ENCODE assay signal across 8 cellular contexts in the genomic region with DNA sequence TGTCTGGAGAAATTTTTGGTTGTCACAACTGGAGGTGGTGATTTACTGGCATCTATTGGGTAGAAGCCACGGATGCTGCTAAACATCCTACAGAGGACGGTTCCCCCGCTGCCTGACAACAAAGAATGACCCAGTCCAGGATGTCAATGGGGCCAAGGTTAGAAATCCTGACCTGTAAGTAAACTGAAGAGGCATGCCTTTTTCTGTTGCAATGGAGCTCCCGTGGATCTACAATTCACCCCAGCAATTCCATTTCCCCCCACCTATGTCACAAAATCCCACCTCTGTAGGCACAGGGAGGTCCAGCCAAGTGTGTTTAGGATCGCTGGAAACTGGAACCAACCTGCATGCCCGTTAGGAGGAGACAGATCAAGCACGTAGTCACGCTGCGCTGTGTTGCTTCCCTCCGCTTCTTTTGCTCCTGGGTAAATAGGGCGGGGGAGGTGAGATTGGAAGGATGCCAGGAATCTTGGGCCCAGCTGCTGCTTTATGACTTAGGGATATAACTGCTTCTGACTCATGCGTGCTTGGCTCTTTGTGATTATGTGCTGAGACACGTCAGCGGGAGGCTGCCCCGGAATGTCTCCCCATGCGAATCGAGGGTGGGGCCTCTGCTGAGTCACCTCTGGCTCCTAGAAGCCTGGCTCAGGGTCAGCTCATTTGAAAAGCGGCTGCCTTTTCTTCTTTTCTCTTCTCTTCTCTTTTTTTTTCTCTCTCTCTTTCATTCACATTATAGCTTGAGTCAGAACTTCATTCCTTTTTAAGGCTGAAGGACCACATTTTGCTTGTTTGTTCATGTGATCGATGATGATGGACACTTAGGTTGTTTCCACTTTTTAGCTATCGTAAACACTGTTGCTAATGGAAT. TPM values are rescaled to one million over a fixed set of nuclear protein-coding genes. Genes with fewer than 3 reads are reported as not detected.
DNase-seq lines count a peak whose midpoint lies in the region; ATAC-seq and TF ChIP-seq lines count a peak whose summit lies in the region.

No MANE protein-coding gene starts in this region.

- H3K4me2 ChIP-seq in PC-9 = peak overlapping the region; percentile 84

- H3K9me3 ChIP-seq in Caco-2 = no peaks in the 10 kb centered on the region
- no peaks in the 10 kb centered on the region for H3K9me3 ChIP-seq in PC-9 (ENCODE audit: insufficient read depth, low read depth)
- no peaks in the 10 kb centered on the region for H3K9me3 ChIP-seq in esophagus squamous epithelium

- no peaks in the 10 kb centered on the region for H3K27me3 Mint-ChIP-seq in Caco-2 (ENCODE audit: insufficient read depth, unreplicated experiment)
- H3K27me3 Mint-ChIP-seq in IgD-negative memory B cell = peaks cover 4% of the 10 kb centered on the region
- H3K27me3 Mint-ChIP-seq in activated T-cell treated with anti-CD3 and anti-CD28 coated beads, Interleukin-2, amount 50 U/mL, for 4 hours (ENCODE audit: low read depth) = peaks cover 8% of the 10 kb centered on the region

- CTCF ChIA-PET in Caco-2 (lab: Charles Lee) (interaction anchor here (0.6 to 5.9 kb wide), 19 partner anchors 12 to 253 kb away, joined by 3 to 106 read pairs (median 4); a partner anchor contains a TSS), PC-9 (lab: Charles Lee) (interaction anchor here (0.5 to 1.4 kb wide), 6 partner anchors 11 to 276 kb away, joined by 3 to 13 read pairs (median 4); a partner anchor contains a TSS)

- intact Hi-C loops in Caco-2 (cut with micrococcal nuclease; ENCODE audit: unreplicated experiment) = loop anchor here (1.0 kb wide), 2 partner anchors 13 to 56 kb away; a partner anchor contains a TSS
- intact Hi-C loops in PC-9 (cut with micrococcal nuclease; ENCODE audit: unreplicated experiment) = loop anchor here (1.0 to 10.0 kb wide), 7 partner anchors 13 to 611 kb away; a partner anchor contains a TSS
- intact Hi-C loops in esophagus squamous epithelium (cut with DNase I) = loop anchor here (5.0 kb wide), 1 partner anchor 44 kb away; no protein-coding TSS in a partner anchor

- BruUV-seq in Caco-2 (replicated peaks; lab: Mats Ljungman, UMichigan) (TSS peak; percentile 91), PC-9 (replicated peaks; lab: Mats Ljungman, UMichigan) (no TSS peak)

- H3K4me3 ChIP-seq in Caco-2 (ENCODE audit: low read depth, low read length) = peak overlapping the region; percentile 36
- H3K4me3 ChIP-seq in PC-9 = peak overlapping the region; percentile 52
- peak overlapping the region in 3 of 4 donors; percentile 27 to 55 (median 34) for H3K4me3 ChIP-seq in esophagus squamous epithelium

- H3K36me3 Mint-ChIP-seq in Caco-2 (ENCODE audit: insufficient read depth, unreplicated experiment) (peaks cover 11% of the 10 kb centered on the region), IgD-negative memory B cell (no peaks in the 10 kb centered on the region)
- no peaks in the 10 kb centered on the region for H3K36me3 Mint-ChIP-seq in activated T-cell treated with anti-CD3 and anti-CD28 coated beads, Interleukin-2, amount 50 U/mL, for 4 hours (ENCODE audit: insufficient read depth)

- TF ChIP-seq CTCF in Caco-2 (IDR thresholded peaks at IDR 0.05; ENCODE audit: insufficient read depth in 1 of 2, low read depth in 1 of 2, low read length in 1 of 2, severe bottlenecking in 1 of 2, unreplicated experiment in 1 of 2) = peak in 1 of 2 experiments; percentile 23
- TF ChIP-seq CTCF in PC-9 (conservative IDR thresholded peaks at IDR 0.05) = 0 out of 2 replicates have a peak, but pooled peaks have one; percentile 14
- TF ChIP-seq CTCF in esophagus squamous epithelium (IDR thresholded peaks at IDR 0.05) = no peak

- H3K79me2 ChIP-seq in PC-9 (ENCODE audit: low read depth) = no peaks in the 10 kb centered on the region

- H3K4me1 Mint-ChIP-seq in Caco-2 (ENCODE audit: low read depth, unreplicated experiment) (peaks cover 25% of the 10 kb centered on the region), IgD-negative memory B cell (peaks cover 9 to 10% (median 10%) of the 10 kb centered on the region in 3 donors)
- H3K4me1 Mint-ChIP-seq in activated T-cell treated with anti-CD3 and anti-CD28 coated beads, Interleukin-2, amount 50 U/mL, for 4 hours (ENCODE audit: low read depth) = peaks cover 10% of the 10 kb centered on the region

- H3K9me2 ChIP-seq in PC-9 (ENCODE audit: insufficient read depth) = no peaks in the 10 kb centered on the region

- H3K9me3 Mint-ChIP-seq in Caco-2 (ENCODE audit: unreplicated experiment) (no peaks in the 10 kb centered on the region), IgD-negative memory B cell (no peaks in the 10 kb centered on the region)
- peaks cover 4% of the 10 kb centered on the region for H3K9me3 Mint-ChIP-seq in activated T-cell treated with anti-CD3 and anti-CD28 coated beads, Interleukin-2, amount 50 U/mL, for 4 hours

- DNase-seq in Caco-2 = peak; percentile 100
- peak; percentile 98 to 100 for DNase-seq in PC-9
- peak; percentile 84 for DNase-seq in activated T-cell treated with anti-CD3 and anti-CD28 coated beads, Interleukin-2, amount 50 U/mL, for 4 hours
- DNase-seq in esophagus squamous epithelium (lab: John Stamatoyannopoulos, UW) = peak; percentile 76
- peak; percentile 100 for DNase-seq in myocyte (ENCODE audit: low read depth)
- DNase-seq in stimulated activated CD8-positive, alpha-beta memory T cell treated with anti-CD3 and anti-CD28 coated beads, Interleukin-7, amount 100 ng/mL, for 24 hours (ENCODE audit: low read depth) = peak; percentile 54

- H3K27ac Mint-ChIP-seq in Caco-2 (ENCODE audit: unreplicated experiment) = peak overlapping the region; percentile 94
- peak overlapping the region in 2 of 3 donors; percentile 71 to 87 for H3K27ac Mint-ChIP-seq in IgD-negative memory B cell

- peaks cover 27% of the 10 kb centered on the region for H3F3A ChIP-seq in PC-9 (ENCODE audit: insufficient read depth, low read depth)

- H4K20me1 ChIP-seq in PC-9 (ENCODE audit: insufficient read depth) = no peaks in the 10 kb centered on the region

- peak; percentile 80 for ATAC-seq in GM21515 (IDR thresholded peaks at IDR 0.05; ENCODE audit: unreplicated experiment)
- peak; percentile 99 to 100 for ATAC-seq in activated T-cell treated with anti-CD3 and anti-CD28 coated beads, Interleukin-2, amount 50 U/mL, for 4 hours

- 4 to 9% methylated on average over 15 to 19 of the region's 20 CpGs for WGBS in esophagus squamous epithelium, 2 donors

- H3K36me3 ChIP-seq in Caco-2 (ENCODE audit: control insufficient read depth, insufficient read depth, low read length) (no peaks in the 10 kb centered on the region), PC-9 (ENCODE audit: low read depth) (no peaks in the 10 kb centered on the region), esophagus squamous epithelium (no peaks in the 10 kb centered on the region)

- peaks cover 46% of the 10 kb centered on the region for H3K4me1 ChIP-seq in Caco-2
- peaks cover 45% of the 10 kb centered on the region for H3K4me1 ChIP-seq in PC-9 (replicated peaks; ENCODE audit: insufficient read depth)
- H3K4me1 ChIP-seq in esophagus squamous epithelium = peaks cover 18 to 43% (median 27%) of the 10 kb centered on the region in 3 donors

- peak overlapping the region; percentile 59 for H2AFZ ChIP-seq in PC-9

- H3K4me3 Mint-ChIP-seq in Caco-2 (ENCODE audit: unreplicated experiment) (peak overlapping the region; percentile 78), IgD-negative memory B cell (peak overlapping the region; percentile 16 to 93 (median 84))
- peak overlapping the region; percentile 57 for H3K4me3 Mint-ChIP-seq in activated T-cell treated with anti-CD3 and anti-CD28 coated beads, Interleukin-2, amount 50 U/mL, for 4 hours

- POLR2A ChIA-PET in Caco-2 (lab: Charles Lee) (interaction anchor here (0.5 to 3.0 kb wide), 23 partner anchors 12 to 582 kb away, joined by 3 to 142 read pairs (median 4); a partner anchor contains a TSS), PC-9 (lab: Charles Lee; ENCODE audit: unreplicated experiment) (interaction anchor here (0.5 to 1.0 kb wide), 10 partner anchors 12 to 1344 kb away, joined by 3 to 6 read pairs (median 3); no protein-coding TSS in a partner anchor)

- no peaks in the 10 kb centered on the region for H3K27me3 ChIP-seq in Caco-2 (replicated peaks; ENCODE audit: control insufficient read depth, insufficient read depth, low read length)
- H3K27me3 ChIP-seq in PC-9 (ENCODE audit: insufficient read depth, low read depth) = no peaks in the 10 kb centered on the region
- H3K27me3 ChIP-seq in esophagus squamous epithelium = no peaks in the 10 kb centered on the region

- H3K27ac ChIP-seq in PC-9 (peak overlapping the region; percentile 81), esophagus squamous epithelium (peak overlapping the region; percentile 77 to 91 (median 88))

- peak in 1 of 4 donors; percentile 51 for TF ChIP-seq POLR2A in esophagus squamous epithelium (IDR thresholded peaks at IDR 0.05)

RNA-seq across cellular contexts. Expression of a gene that starts 12.4 kb away (rescaled TPM):
- total RNA-seq in Caco-2 (2022) (78.3 and 84.1 TPM in 2 replicates), PC-9 (2021) (34.8 and 37.7 TPM in 2 replicates), esophagus squamous epithelium (10 to 100 TPM; 32.8 to 54.0 (median 46.7) TPM), myocyte (51.8 and 56.6 TPM in 2 replicates)
- 18.9 TPM for polyA plus RNA-seq in IgD-negative memory B cell
- total RNA-seq in activated T-cell treated with anti-CD3 and anti-CD28 coated beads, Interleukin-2, amount 50 U/mL, for 4 hours = 10 to 100 TPM; 21.6 to 22.5 (median 21.9) TPM
- polyA plus RNA-seq in myocyte (2012) = 45.2 TPM

RNA-seq across cellular contexts. Expression of a gene that starts 24.7 kb away (rescaled TPM):
- 160 and 183 TPM in 2 replicates for total RNA-seq in Caco-2 (2022)
- 18.7 TPM for polyA plus RNA-seq in IgD-negative memory B cell
- 112 and 117 TPM in 2 replicates for total RNA-seq in PC-9 (2021)
- total RNA-seq in activated T-cell treated with anti-CD3 and anti-CD28 coated beads, Interleukin-2, amount 50 U/mL, for 4 hours = 10 to 100 TPM; 32.8 to 36.6 (median 35.2) TPM
- 10 to 100 TPM; 31.3 to 46.5 (median 38.2) TPM for total RNA-seq in esophagus squamous epithelium
- total RNA-seq in myocyte = 29.6 and 31.3 TPM in 2 replicates
- polyA plus RNA-seq in myocyte (2012) = 27.8 TPM

RNA-seq across cellular contexts. Expression of a gene that starts 53.0 kb away (rescaled TPM):
- total RNA-seq in Caco-2 (2022) (485 and 509 TPM in 2 replicates), PC-9 (2021) (137 and 174 TPM in 2 replicates), esophagus squamous epithelium (10 to 100 TPM; 44.4 to 80.7 (median 63.4) TPM), myocyte (86.8 and 96.8 TPM in 2 replicates)
- polyA plus RNA-seq in IgD-negative memory B cell = 125 TPM
- total RNA-seq in activated T-cell treated with anti-CD3 and anti-CD28 coated beads, Interleukin-2, amount 50 U/mL, for 4 hours = 100 to 1,000 TPM; 126 to 144 (median 139) TPM
- polyA plus RNA-seq in myocyte (2012) = 118 TPM

Comparison
In these comparisons a context has a peak if more than half of its experiments do, and no peak if none do; other contexts are left out.
1. Peak in every context shown above with its lines: DNase-seq, ATAC-seq, H3K4me3 ChIP-seq and H3K27ac ChIP-seq.